ENCODE assay signal across 11 cellular contexts in the genomic region with DNA sequence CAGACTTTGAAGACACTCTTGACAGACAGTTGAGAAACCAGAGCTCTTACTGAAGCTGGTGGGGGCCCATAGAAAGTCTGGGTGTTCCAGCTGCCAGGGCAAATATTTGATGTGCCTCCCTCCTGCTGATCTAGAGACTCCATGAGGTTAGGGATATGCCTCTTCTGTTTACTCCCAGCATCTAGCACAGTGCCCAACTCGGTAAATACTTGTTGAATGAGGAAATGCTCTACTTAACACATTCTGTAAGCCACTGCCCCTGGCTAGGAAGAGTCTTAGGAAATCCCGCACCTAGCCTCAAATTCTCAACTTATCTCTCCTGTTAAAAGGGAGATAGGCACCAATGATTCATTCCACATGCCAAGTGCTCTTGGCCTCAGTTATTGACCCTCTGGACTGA.
DNase-seq lines count a peak whose midpoint lies in the region; ATAC-seq and TF ChIP-seq lines count a peak whose summit lies in the region.
"Had no signal": no experiment of that assay in that cellular context is flagged by ENCODE, and none has a peak within 500 bp of the region (broad histone marks: within the 10 kb centered on the region; RNA-seq: fewer than 3 reads in every experiment).

No MANE protein-coding gene starts in this region.

- H3K4me1 Mint-ChIP-seq in activated T-helper 1 cell treated with anti-CD3 and anti-CD28 coated beads, Interleukin-12 subunit alpha, Interleukin-12 subunit beta, Interleukin-2, Interleukin-4 antibody, amounts not matched to agents 30 ng/mL and 10 ng/mL and 1 ng/mL, durations not matched to agents 14 hours and 24 hours and 36 hours (ENCODE audit: low read depth): peaks cover 57% of the 10 kb centered on the region

- no peaks in the 10 kb centered on the region for H3K27me3 ChIP-seq in lower lobe of right lung (ENCODE audit: low read depth)

- no peak overlapping the region for H3K4me3 Mint-ChIP-seq in activated T-helper 1 cell treated with anti-CD3 and anti-CD28 coated beads, Interleukin-12 subunit alpha, Interleukin-12 subunit beta, Interleukin-2, Interleukin-4 antibody, amounts not matched to agents 30 ng/mL and 10 ng/mL and 1 ng/mL, durations not matched to agents 14 hours and 24 hours and 36 hours

- DNase-seq in DMS79 (lab: John Stamatoyannopoulos, UW) (peak; percentile 11), NCI-H146 treated with DMSO at 0.1 percent for 48 hours (lab: John Stamatoyannopoulos, UW; ENCODE audit: unreplicated experiment) (peak; percentile 98), lower lobe of right lung (no peak), left ventricle myocardium superior (no peak), GDM1 (lab: John Stamatoyannopoulos, UW) (no peak), T1000 (lab: John Stamatoyannopoulos, UW) (no peak), HCEC 1CT (no peak)
- DNase-seq in activated T-helper 1 cell treated with anti-CD3 and anti-CD28 coated beads, Interleukin-12 subunit alpha, Interleukin-12 subunit beta, Interleukin-2, Interleukin-4 antibody, amounts not matched to agents 30 ng/mL and 10 ng/mL and 1 ng/mL, durations not matched to agents 14 hours and 24 hours and 36 hours (ENCODE audit: low spot score): no peak
- DNase-seq: activated CD8-positive, alpha-beta memory T cell treated with anti-CD3 and anti-CD28 coated beads, Interleukin-2, amount 50 U/mL, for 4 hours; stimulated activated CD4-positive, alpha-beta T cell treated with anti-CD3 and anti-CD28 coated beads, Interleukin-4, amount 100 ng/mL, for 1 hour; substantia nigra had no signal

- H3K9me3 ChIP-seq in lower lobe of right lung: no peaks in the 10 kb centered on the region

- H3K27ac ChIP-seq in lower lobe of right lung: no peak overlapping the region

- peak; percentile 56 to 64 for ATAC-seq in lower lobe of right lung
- ATAC-seq in left ventricle myocardium superior: no peak

- H3K27me3 Mint-ChIP-seq in activated T-helper 1 cell treated with anti-CD3 and anti-CD28 coated beads, Interleukin-12 subunit alpha, Interleukin-12 subunit beta, Interleukin-2, Interleukin-4 antibody, amounts not matched to agents 30 ng/mL and 10 ng/mL and 1 ng/mL, durations not matched to agents 14 hours and 24 hours and 36 hours (ENCODE audit: insufficient read depth): no peaks in the 10 kb centered on the region

- peak overlapping the region; percentile 13 for H3K27ac Mint-ChIP-seq in activated T-helper 1 cell treated with anti-CD3 and anti-CD28 coated beads, Interleukin-12 subunit alpha, Interleukin-12 subunit beta, Interleukin-2, Interleukin-4 antibody, amounts not matched to agents 30 ng/mL and 10 ng/mL and 1 ng/mL, durations not matched to agents 14 hours and 24 hours and 36 hours

- no peak overlapping the region for H3K4me3 ChIP-seq in lower lobe of right lung

- H3K36me3 ChIP-seq in lower lobe of right lung: no peaks in the 10 kb centered on the region

- H3K36me3 Mint-ChIP-seq in activated T-helper 1 cell treated with anti-CD3 and anti-CD28 coated beads, Interleukin-12 subunit alpha, Interleukin-12 subunit beta, Interleukin-2, Interleukin-4 antibody, amounts not matched to agents 30 ng/mL and 10 ng/mL and 1 ng/mL, durations not matched to agents 14 hours and 24 hours and 36 hours (ENCODE audit: low read depth): peaks cover 6% of the 10 kb centered on the region

- peaks cover 5% of the 10 kb centered on the region for H3K9me3 Mint-ChIP-seq in activated T-helper 1 cell treated with anti-CD3 and anti-CD28 coated beads, Interleukin-12 subunit alpha, Interleukin-12 subunit beta, Interleukin-2, Interleukin-4 antibody, amounts not matched to agents 30 ng/mL and 10 ng/mL and 1 ng/mL, durations not matched to agents 14 hours and 24 hours and 36 hours

- TF ChIP-seq CTCF in lower lobe of right lung (IDR thresholded peaks at IDR 0.05): no peak

- no peaks in the 10 kb centered on the region for H3K4me1 ChIP-seq in lower lobe of right lung

- intact Hi-C loops in activated T-helper 1 cell treated with anti-CD3 and anti-CD28 coated beads, Interleukin-12 subunit alpha, Interleukin-12 subunit beta, Interleukin-2, Interleukin-4 antibody, amounts not matched to agents 30 ng/mL and 10 ng/mL and 1 ng/mL, durations not matched to agents 14 hours and 24 hours and 36 hours (cut with micrococcal nuclease): loop anchor here (1.0 to 5.0 kb wide), 4 partner anchors 76 to 191 kb away; a partner anchor contains a TSS
- intact Hi-C loops in lower lobe of right lung (cut with DNase I) (no loop called here), left ventricle myocardium superior (cut with micrococcal nuclease) (no loop called here)

Comparison
In these comparisons a context has a peak if more than half of its experiments do, and no peak if none do; other contexts are left out.
1. DNase-seq: peak in DMS79 (single experiment) and NCI-H146 treated with DMSO at 0.1 percent for 48 hours (single experiment); none in activated T-helper 1 cell treated with anti-CD3 and anti-CD28 coated beads, Interleukin-12 subunit alpha, Interleukin-12 subunit beta, Interleukin-2, Interleukin-4 antibody, amounts not matched to agents 30 ng/mL and 10 ng/mL and 1 ng/mL, durations not matched to agents 14 hours and 24 hours and 36 hours (single experiment), lower lobe of right lung (single experiment), left ventricle myocardium superior (single experiment), GDM1 (single experiment), T1000 (single experiment) and HCEC 1CT (single experiment).